ENCODE assay signal across 9 cellular contexts in genomic region chr19:14004619-14005380, GRCh38. TPM values are rescaled to one million over a fixed set of nuclear protein-coding genes. Genes with fewer than 3 reads are reported as not detected.
DNase-seq lines count a peak whose midpoint lies in the region; ATAC-seq, FAIRE-seq and TF ChIP-seq lines count a peak whose summit lies in the region.
"Had no signal": no experiment of that assay in that cellular context is flagged by ENCODE, and none has a peak within 500 bp of the region (broad histone marks: within the 10 kb centered on the region; RNA-seq: fewer than 3 reads in every experiment).

No MANE protein-coding gene starts in this region.

- no peak for ATAC-seq in activated CD8-positive, alpha-beta T cell treated with anti-CD3 and anti-CD28 coated beads for 36 hours
- ATAC-seq in heart right ventricle: peak in 4 of 8 donors; percentile 17 to 35 (median 22)

- 18 to 22% methylated on average over 14 of the region's 14 CpGs for WGBS in heart right ventricle, 2 donors

- peak overlapping the region; percentile 92 to 100 (median 98) for H3K27ac ChIP-seq in heart right ventricle
- H3K27ac ChIP-seq in brain microvascular endothelial cell: no peak overlapping the region

- no peaks in the 10 kb centered on the region for H3K27me3 ChIP-seq in heart right ventricle
- H3K27me3 ChIP-seq in brain microvascular endothelial cell (replicated peaks): no peaks in the 10 kb centered on the region

- no peaks in the 10 kb centered on the region for H3K27me3 Mint-ChIP-seq in activated CD8-positive, alpha-beta T cell treated with anti-CD3 and anti-CD28 coated beads for 36 hours
- no peaks in the 10 kb centered on the region for H3K27me3 Mint-ChIP-seq in progenitor cell of endocrine pancreas

- H3K9me3 Mint-ChIP-seq in activated CD8-positive, alpha-beta T cell treated with anti-CD3 and anti-CD28 coated beads for 36 hours: no peaks in the 10 kb centered on the region
- no peaks in the 10 kb centered on the region for H3K9me3 Mint-ChIP-seq in progenitor cell of endocrine pancreas (ENCODE audit: low read depth)

- H3K27ac Mint-ChIP-seq in activated CD8-positive, alpha-beta T cell treated with anti-CD3 and anti-CD28 coated beads for 36 hours: peak overlapping the region; percentile 89
- H3K27ac Mint-ChIP-seq in progenitor cell of endocrine pancreas: peak overlapping the region; percentile 96

- intact Hi-C loops in activated CD8-positive, alpha-beta T cell treated with anti-CD3 and anti-CD28 coated beads for 36 hours (cut with micrococcal nuclease): no loop called here
- intact Hi-C loops in heart right ventricle (cut with DNase I): loop anchor here in 3 of 10 donors (2.0 to 10.0 kb wide), 2 partner anchors 28 to 50 kb away; partner anchors contain the start of gene DCAF15 (in 2 of the 3)

- DNase-seq in SKM-1 treated with dmso at 0.1 percent for 144 hours (lab: John Stamatoyannopoulos, UW; ENCODE audit: unreplicated experiment) (peak; percentile 82), SKM-1 (lab: John Stamatoyannopoulos, UW; ENCODE audit: unreplicated experiment) (no peak), heart right ventricle (peak; percentile 60 to 74), progenitor cell of endocrine pancreas (ENCODE audit: low spot score, unreplicated experiment) (no peak), urothelium cell line (ENCODE audit: low spot score) (no peak), brain microvascular endothelial cell (no peak), A172 (ENCODE audit: low spot score) (no peak)
- no peak for DNase-seq in activated CD8-positive, alpha-beta T cell treated with anti-CD3 and anti-CD28 coated beads for 36 hours

- H3K36me3 ChIP-seq in heart right ventricle (peaks cover 0 to 7% (median 0%) of the 10 kb centered on the region in 9 donors), brain microvascular endothelial cell (replicated peaks) (no peaks in the 10 kb centered on the region)

- CTCF ChIA-PET in activated CD8-positive, alpha-beta T cell treated with anti-CD3 and anti-CD28 coated beads for 36 hours (lab: Charles Lee): interaction anchor here (0.5 to 2.6 kb wide), 5 partner anchors 17 to 323 kb away, joined by 3 to 11 read pairs (median 4); partner anchors contain the start of gene IL27RA

- peaks cover 47% of the 10 kb centered on the region for H3K4me1 Mint-ChIP-seq in activated CD8-positive, alpha-beta T cell treated with anti-CD3 and anti-CD28 coated beads for 36 hours (ENCODE audit: low read depth)
- H3K4me1 Mint-ChIP-seq in progenitor cell of endocrine pancreas (ENCODE audit: low read depth): peaks cover 9% of the 10 kb centered on the region

- H3K36me3 Mint-ChIP-seq in activated CD8-positive, alpha-beta T cell treated with anti-CD3 and anti-CD28 coated beads for 36 hours (ENCODE audit: low read depth): peaks cover 10% of the 10 kb centered on the region
- peaks cover 8% of the 10 kb centered on the region for H3K36me3 Mint-ChIP-seq in progenitor cell of endocrine pancreas (ENCODE audit: insufficient read depth)

- FAIRE-seq in urothelium cell line (lab: Jason Lieb, UNC): no peak

- in situ Hi-C loops in brain microvascular endothelial cell (cut with HindIII; ENCODE audit: low pct_ligation_motif_present, low sequenced_read_pairs): no loop called here

- peak overlapping the region in 7 of 10 donors; percentile 66 to 94 (median 84) for H3K4me3 ChIP-seq in heart right ventricle
- no peak overlapping the region for H3K4me3 ChIP-seq in brain microvascular endothelial cell (ENCODE audit: low read depth, low read length)

- POLR2A ChIA-PET in activated CD8-positive, alpha-beta T cell treated with anti-CD3 and anti-CD28 coated beads for 36 hours (lab: Charles Lee): interaction anchor here (1.0 to 9.9 kb wide), 6 partner anchors 12 to 144 kb away, joined by 3 to 96 read pairs (median 4); no protein-coding TSS in a partner anchor

- TF ChIP-seq CTCF in activated CD8-positive, alpha-beta T cell treated with anti-CD3 and anti-CD28 coated beads for 36 hours (IDR thresholded peaks at IDR 0.05): no peak
- no peak for TF ChIP-seq CTCF in heart right ventricle (IDR thresholded peaks at IDR 0.05)
- TF ChIP-seq CTCF in progenitor cell of endocrine pancreas (IDR thresholded peaks at IDR 0.05; ENCODE audit: unreplicated experiment): no peak
- TF ChIP-seq CTCF in brain microvascular endothelial cell (IDR thresholded peaks at IDR 0.05; ENCODE audit: low read depth, low read length, missing control alignments): no peak

- H3K4me1 ChIP-seq in heart right ventricle: peaks cover 11 to 51% (median 35%) of the 10 kb centered on the region in 9 donors

- no peaks in the 10 kb centered on the region for H3K9me3 ChIP-seq in heart right ventricle

- peak overlapping the region; percentile 88 for H3K4me3 Mint-ChIP-seq in activated CD8-positive, alpha-beta T cell treated with anti-CD3 and anti-CD28 coated beads for 36 hours
- peak overlapping the region; percentile 76 for H3K4me3 Mint-ChIP-seq in progenitor cell of endocrine pancreas (ENCODE audit: low read depth)

RNA-seq across cellular contexts. Expression of gene RFX1, which starts 1.3 kb away (rescaled TPM):
- total RNA-seq in activated CD8-positive, alpha-beta T cell treated with anti-CD3 and anti-CD28 coated beads for 36 hours: 10 to 100 TPM; 13.3 to 14.1 TPM
- total RNA-seq in heart right ventricle (10 to 100 TPM; 10.4 to 15.8 (median 12.0) TPM), progenitor cell of endocrine pancreas (26.5 and 30.6 TPM in 2 replicates)
- polyA plus RNA-seq in heart right ventricle: 1 to 10 TPM; 2.7 to 5.9 TPM
- total RNA-seq in A172 (2014; rRNA removed; shearing (Covaris generic)): 1.7 and 2.2 TPM in 2 replicates

RNA-seq across cellular contexts. Expression of gene RLN3, which starts 23.1 kb away (rescaled TPM):
- total RNA-seq in activated CD8-positive, alpha-beta T cell treated with anti-CD3 and anti-CD28 coated beads for 36 hours: not detected
- total RNA-seq in heart right ventricle (not detected), progenitor cell of endocrine pancreas (not detected in 2 replicates)
- polyA plus RNA-seq in heart right ventricle: not detected
- total RNA-seq in A172 (2014; rRNA removed; shearing (Covaris generic)): not detected in 2 replicates
- polyA plus RNA-seq: AG04450 had no signal

RNA-seq across cellular contexts. Expression of gene IL27RA, which starts 26.8 kb away (rescaled TPM):
- 10 to 100 TPM; 46.5 to 48.2 TPM for total RNA-seq in activated CD8-positive, alpha-beta T cell treated with anti-CD3 and anti-CD28 coated beads for 36 hours
- 1 to 10 TPM; 2.4 to 7.6 (median 3.4) TPM for total RNA-seq in heart right ventricle
- polyA plus RNA-seq in heart right ventricle: 1 to 10 TPM; 4.6 to 5.9 TPM
- 3.4 and 3.7 TPM in 2 replicates for total RNA-seq in progenitor cell of endocrine pancreas
- 11.9 and 14.0 TPM in 2 replicates for total RNA-seq in A172 (2014; rRNA removed; shearing (Covaris generic))

RNA-seq across cellular contexts. Expression of gene DCAF15, which starts 52.5 kb away (rescaled TPM):
- total RNA-seq in activated CD8-positive, alpha-beta T cell treated with anti-CD3 and anti-CD28 coated beads for 36 hours: 10 to 100 TPM; 51.3 to 51.9 TPM
- total RNA-seq in heart right ventricle (10 to 100 TPM; 15.5 to 21.2 (median 17.8) TPM), progenitor cell of endocrine pancreas (57.3 and 65.5 TPM in 2 replicates)
- polyA plus RNA-seq in heart right ventricle: 10 to 100 TPM; 26.8 to 50.0 TPM
- total RNA-seq in A172 (2014; rRNA removed; shearing (Covaris generic)): 41.3 and 41.6 TPM in 2 replicates

RNA-seq across cellular contexts. Expression of gene PALM3, which starts 57.1 kb away (rescaled TPM):
- total RNA-seq in activated CD8-positive, alpha-beta T cell treated with anti-CD3 and anti-CD28 coated beads for 36 hours: not detected
- total RNA-seq in heart right ventricle: under 1 TPM in 5 of 10 donors, not detected in 5; 0.14 to 0.94 (median 0.38) TPM
- under 1 TPM in 1 of 2 donors, not detected in 1; 0.14 TPM for polyA plus RNA-seq in heart right ventricle
- total RNA-seq in progenitor cell of endocrine pancreas: 5.7 and 7.7 TPM in 2 replicates
- 3.0 and 6.2 TPM in 2 replicates for total RNA-seq in A172 (2014; rRNA removed; shearing (Covaris generic))

Comparison
In these comparisons a context has a peak if more than half of its experiments do, and no peak if none do; other contexts are left out.
1. DNase-seq: peak in SKM-1 treated with dmso at 0.1 percent for 144 hours (single experiment) and heart right ventricle (2 of 2); none in SKM-1 (single experiment), activated CD8-positive, alpha-beta T cell treated with anti-CD3 and anti-CD28 coated beads for 36 hours (single experiment), progenitor cell of endocrine pancreas (single experiment), urothelium cell line (single experiment), brain microvascular endothelial cell (single experiment) and A172 (single experiment).